In genomic region chr6:72552938-72553337, GRCh38 we compare ENCODE assay signal across 14 cellular contexts.
DNase-seq lines count a peak whose midpoint lies in the region; ATAC-seq, FAIRE-seq and TF ChIP-seq lines count a peak whose summit lies in the region.
"Had no signal": no experiment of that assay in that cellular context is flagged by ENCODE, and none has a peak within 500 bp of the region (broad histone marks: within the 10 kb centered on the region; RNA-seq: fewer than 3 reads in every experiment).

No MANE protein-coding gene starts in this region.

- H3K36me3 ChIP-seq in RWPE2 (ENCODE audit: low read depth), result no peaks in the 10 kb centered on the region
- H3K36me3 ChIP-seq in vagina, result no peaks in the 10 kb centered on the region

- ATAC-seq in RWPE2 (ENCODE audit: low read depth), result peak; percentile 20

- peaks cover 2% of the 10 kb centered on the region for H3K27me3 Mint-ChIP-seq in activated T-helper 2 cell treated with anti-CD3 and anti-CD28 coated beads, Interferon-gamma antibody, Interleukin-2, Interleukin-4, amounts not matched to agents 10 μg/mL and 5 μg/mL and 100 μg/mL, durations not matched to agents 14 hours and 24 hours and 36 hours (ENCODE audit: low read depth)

- H3K27me3 ChIP-seq in RWPE2 (ENCODE audit: insufficient read depth, poor library complexity, severe bottlenecking) (no peaks in the 10 kb centered on the region), vagina (no peaks in the 10 kb centered on the region)

- H3K9me3 ChIP-seq in RWPE2 (ENCODE audit: severe bottlenecking), result no peaks in the 10 kb centered on the region
- no peaks in the 10 kb centered on the region for H3K9me3 ChIP-seq in vagina

- TF ChIP-seq CTCF in AG10803 (conservative IDR thresholded peaks at IDR 0.05; ENCODE audit: low read length), result no peak
- no peak for TF ChIP-seq CTCF in RWPE2 (IDR thresholded peaks at IDR 0.05; ENCODE audit: poor library complexity, severe bottlenecking)
- no peak for TF ChIP-seq CTCF in vagina (IDR thresholded peaks at IDR 0.05)

- H3K27ac ChIP-seq in RWPE2 (ENCODE audit: poor library complexity, severe bottlenecking), result peak overlapping the region; percentile 99
- no peak overlapping the region for H3K27ac ChIP-seq in vagina

- H3K4me3 Mint-ChIP-seq in activated T-helper 2 cell treated with anti-CD3 and anti-CD28 coated beads, Interferon-gamma antibody, Interleukin-2, Interleukin-4, amounts not matched to agents 10 μg/mL and 5 μg/mL and 100 μg/mL, durations not matched to agents 14 hours and 24 hours and 36 hours (ENCODE audit: low read depth), result no peak overlapping the region
- H3K4me3 Mint-ChIP-seq: activated naive CD8-positive, alpha-beta T cell; immature natural killer cell; neural crest cell had no signal

- no peak overlapping the region for H3K4me3 ChIP-seq in AG10803 (ENCODE audit: low read length)
- no peak overlapping the region for H3K4me3 ChIP-seq in RWPE2 (ENCODE audit: severe bottlenecking)
- no peak overlapping the region for H3K4me3 ChIP-seq in vagina

- DNase-seq in AG10803 (ENCODE audit: low read depth) (peak; percentile 74), HTR-8/SVneo (ENCODE audit: insufficient read length, low spot score) (no peak), RWPE2 (ENCODE audit: low spot score) (no peak), fibroblast of peridontal ligament (ENCODE audit: extremely low read depth) (peak; percentile 55), vagina (ENCODE audit: extremely low spot score in 2 of 2) (no peak), NCI-H2196 treated with DMSO at 0.1 percent for 48 hours (lab: John Stamatoyannopoulos, UW; ENCODE audit: unreplicated experiment) (no peak)
- DNase-seq in stimulated activated naive CD4-positive, alpha-beta T cell treated with Interleukin-2 at 50 U/mL for 16 hours (lab: John Stamatoyannopoulos, UW), result no peak
- DNase-seq in activated T-helper 2 cell treated with anti-CD3 and anti-CD28 coated beads, Interferon-gamma antibody, Interleukin-2, Interleukin-4, amounts not matched to agents 10 μg/mL and 5 μg/mL and 100 μg/mL, durations not matched to agents 14 hours and 24 hours and 36 hours (ENCODE audit: low spot score), result no peak
- DNase-seq: C1 segment of cervical spinal cord; effector CD8-positive, alpha-beta T cell; immature natural killer cell; stimulated activated naive CD4-positive, alpha-beta T cell had no signal

- peak; percentile 83 for FAIRE-seq in HTR-8/SVneo (lab: Jason Lieb, UNC)

- H3K27ac Mint-ChIP-seq in activated T-helper 2 cell treated with anti-CD3 and anti-CD28 coated beads, Interferon-gamma antibody, Interleukin-2, Interleukin-4, amounts not matched to agents 10 μg/mL and 5 μg/mL and 100 μg/mL, durations not matched to agents 14 hours and 24 hours and 36 hours, result no peak overlapping the region
- H3K27ac Mint-ChIP-seq: activated naive CD8-positive, alpha-beta T cell; immature natural killer cell had no signal

- H3K36me3 Mint-ChIP-seq in activated T-helper 2 cell treated with anti-CD3 and anti-CD28 coated beads, Interferon-gamma antibody, Interleukin-2, Interleukin-4, amounts not matched to agents 10 μg/mL and 5 μg/mL and 100 μg/mL, durations not matched to agents 14 hours and 24 hours and 36 hours (ENCODE audit: low read depth), result no peaks in the 10 kb centered on the region
- H3K36me3 Mint-ChIP-seq: activated naive CD8-positive, alpha-beta T cell; immature natural killer cell had no signal

- no peak for TF ChIP-seq POLR2A in vagina (IDR thresholded peaks at IDR 0.05)

- H3K9me3 Mint-ChIP-seq in activated T-helper 2 cell treated with anti-CD3 and anti-CD28 coated beads, Interferon-gamma antibody, Interleukin-2, Interleukin-4, amounts not matched to agents 10 μg/mL and 5 μg/mL and 100 μg/mL, durations not matched to agents 14 hours and 24 hours and 36 hours, result no peaks in the 10 kb centered on the region
- H3K9me3 Mint-ChIP-seq: immature natural killer cell, neural crest cell had no signal

- H3K4me1 Mint-ChIP-seq in activated T-helper 2 cell treated with anti-CD3 and anti-CD28 coated beads, Interferon-gamma antibody, Interleukin-2, Interleukin-4, amounts not matched to agents 10 μg/mL and 5 μg/mL and 100 μg/mL, durations not matched to agents 14 hours and 24 hours and 36 hours (ENCODE audit: low read depth), result peaks cover 8% of the 10 kb centered on the region
- H3K4me1 Mint-ChIP-seq: immature natural killer cell had no signal

- intact Hi-C loops in vagina (cut with DNase I), result no loop called here
- intact Hi-C loops in activated T-helper 2 cell treated with anti-CD3 and anti-CD28 coated beads, Interferon-gamma antibody, Interleukin-2, Interleukin-4, amounts not matched to agents 10 μg/mL and 5 μg/mL and 100 μg/mL, durations not matched to agents 14 hours and 24 hours and 36 hours (cut with micrococcal nuclease), result no loop called here

- H3K4me1 ChIP-seq in RWPE2 (ENCODE audit: insufficient read depth, poor library complexity, severe bottlenecking) (peaks cover 48% of the 10 kb centered on the region), vagina (no peaks in the 10 kb centered on the region)

Comparison
In these comparisons a context has a peak if more than half of its experiments do, and no peak if none do; other contexts are left out.
1. DNase-seq: peak in AG10803 (single experiment) and fibroblast of peridontal ligament (single experiment); none in HTR-8/SVneo (single experiment), RWPE2 (single experiment), vagina (0 of 2), NCI-H2196 treated with DMSO at 0.1 percent for 48 hours (single experiment), stimulated activated naive CD4-positive, alpha-beta T cell treated with Interleukin-2 at 50 U/mL for 16 hours (single experiment) and activated T-helper 2 cell treated with anti-CD3 and anti-CD28 coated beads, Interferon-gamma antibody, Interleukin-2, Interleukin-4, amounts not matched to agents 10 μg/mL and 5 μg/mL and 100 μg/mL, durations not matched to agents 14 hours and 24 hours and 36 hours (single experiment).